In the genomic region with DNA sequence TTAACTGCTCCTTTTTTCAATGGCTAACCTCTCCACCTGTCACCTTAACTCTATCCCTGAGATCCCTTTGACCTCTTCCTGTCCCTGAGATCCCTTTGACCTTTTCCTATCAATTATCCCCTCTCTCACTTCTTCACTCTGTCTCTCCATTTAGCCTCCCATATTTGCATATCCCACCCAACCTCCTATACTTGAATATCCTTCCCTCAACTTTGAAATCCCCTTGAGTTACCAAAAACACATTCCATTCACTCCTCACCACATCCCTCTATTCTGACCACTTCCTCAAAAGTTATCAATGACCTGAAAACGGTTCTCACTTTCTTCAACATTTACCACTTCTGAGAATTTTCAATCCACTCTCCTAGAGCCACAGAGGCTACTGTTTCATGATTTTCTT, we compare ENCODE assay signal across 1 cellular context.
TF ChIP-seq lines count a peak whose summit lies in the region.

No MANE protein-coding gene starts in this region.

TF ChIP-seq in GM12878, 131 proteins besides CTCF, POLR2A, EP300 and RAD21 (continued from another document and continues in another):
- TF ChIP-seq, protein P1, sequence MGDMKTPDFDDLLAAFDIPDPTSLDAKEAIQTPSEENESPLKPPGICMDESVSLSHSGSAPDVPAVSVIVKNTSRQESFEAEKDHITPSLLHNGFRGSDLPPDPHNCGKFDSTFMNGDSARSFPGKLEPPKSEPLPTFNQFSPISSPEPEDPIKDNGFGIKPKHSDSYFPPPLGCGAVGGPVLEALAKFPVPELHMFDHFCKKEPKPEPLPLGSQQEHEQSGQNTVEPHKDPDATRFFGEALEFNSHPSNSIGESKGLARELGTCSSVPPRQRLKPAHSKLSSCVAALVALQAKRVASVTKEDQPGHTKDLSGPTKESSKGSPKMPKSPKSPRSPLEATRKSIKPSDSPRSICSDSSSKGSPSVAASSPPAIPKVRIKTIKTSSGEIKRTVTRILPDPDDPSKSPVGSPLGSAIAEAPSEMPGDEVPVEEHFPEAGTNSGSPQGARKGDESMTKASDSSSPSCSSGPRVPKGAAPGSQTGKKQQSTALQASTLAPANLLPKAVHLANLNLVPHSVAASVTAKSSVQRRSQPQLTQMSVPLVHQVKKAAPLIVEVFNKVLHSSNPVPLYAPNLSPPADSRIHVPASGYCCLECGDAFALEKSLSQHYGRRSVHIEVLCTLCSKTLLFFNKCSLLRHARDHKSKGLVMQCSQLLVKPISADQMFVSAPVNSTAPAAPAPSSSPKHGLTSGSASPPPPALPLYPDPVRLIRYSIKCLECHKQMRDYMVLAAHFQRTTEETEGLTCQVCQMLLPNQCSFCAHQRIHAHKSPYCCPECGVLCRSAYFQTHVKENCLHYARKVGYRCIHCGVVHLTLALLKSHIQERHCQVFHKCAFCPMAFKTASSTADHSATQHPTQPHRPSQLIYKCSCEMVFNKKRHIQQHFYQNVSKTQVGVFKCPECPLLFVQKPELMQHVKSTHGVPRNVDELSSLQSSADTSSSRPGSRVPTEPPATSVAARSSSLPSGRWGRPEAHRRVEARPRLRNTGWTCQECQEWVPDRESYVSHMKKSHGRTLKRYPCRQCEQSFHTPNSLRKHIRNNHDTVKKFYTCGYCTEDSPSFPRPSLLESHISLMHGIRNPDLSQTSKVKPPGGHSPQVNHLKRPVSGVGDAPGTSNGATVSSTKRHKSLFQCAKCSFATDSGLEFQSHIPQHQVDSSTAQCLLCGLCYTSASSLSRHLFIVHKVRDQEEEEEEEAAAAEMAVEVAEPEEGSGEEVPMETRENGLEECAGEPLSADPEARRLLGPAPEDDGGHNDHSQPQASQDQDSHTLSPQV (IDR thresholded peaks at IDR 0.05): no peak
- no peak for TF ChIP-seq KAT2A (conservative IDR thresholded peaks at IDR 0.05; ENCODE audit: control insufficient read depth, low read depth, low read length)
- TF ChIP-seq NFYA (IDR thresholded peaks at IDR 0.05; ENCODE audit: borderline replicate concordance, low read depth, low read length): no peak
- TF ChIP-seq LARP7 (IDR thresholded peaks at IDR 0.05): no peak
- peak; percentile 98 to 99 for TF ChIP-seq IKZF2 (IDR thresholded peaks at IDR 0.05)
- TF ChIP-seq POLR2AphosphoS5 (IDR thresholded peaks at IDR 0.05; ENCODE audit: low read length): peak; percentile 37; the same call in 1 of the 2 replicates
- TF ChIP-seq, protein P2, sequence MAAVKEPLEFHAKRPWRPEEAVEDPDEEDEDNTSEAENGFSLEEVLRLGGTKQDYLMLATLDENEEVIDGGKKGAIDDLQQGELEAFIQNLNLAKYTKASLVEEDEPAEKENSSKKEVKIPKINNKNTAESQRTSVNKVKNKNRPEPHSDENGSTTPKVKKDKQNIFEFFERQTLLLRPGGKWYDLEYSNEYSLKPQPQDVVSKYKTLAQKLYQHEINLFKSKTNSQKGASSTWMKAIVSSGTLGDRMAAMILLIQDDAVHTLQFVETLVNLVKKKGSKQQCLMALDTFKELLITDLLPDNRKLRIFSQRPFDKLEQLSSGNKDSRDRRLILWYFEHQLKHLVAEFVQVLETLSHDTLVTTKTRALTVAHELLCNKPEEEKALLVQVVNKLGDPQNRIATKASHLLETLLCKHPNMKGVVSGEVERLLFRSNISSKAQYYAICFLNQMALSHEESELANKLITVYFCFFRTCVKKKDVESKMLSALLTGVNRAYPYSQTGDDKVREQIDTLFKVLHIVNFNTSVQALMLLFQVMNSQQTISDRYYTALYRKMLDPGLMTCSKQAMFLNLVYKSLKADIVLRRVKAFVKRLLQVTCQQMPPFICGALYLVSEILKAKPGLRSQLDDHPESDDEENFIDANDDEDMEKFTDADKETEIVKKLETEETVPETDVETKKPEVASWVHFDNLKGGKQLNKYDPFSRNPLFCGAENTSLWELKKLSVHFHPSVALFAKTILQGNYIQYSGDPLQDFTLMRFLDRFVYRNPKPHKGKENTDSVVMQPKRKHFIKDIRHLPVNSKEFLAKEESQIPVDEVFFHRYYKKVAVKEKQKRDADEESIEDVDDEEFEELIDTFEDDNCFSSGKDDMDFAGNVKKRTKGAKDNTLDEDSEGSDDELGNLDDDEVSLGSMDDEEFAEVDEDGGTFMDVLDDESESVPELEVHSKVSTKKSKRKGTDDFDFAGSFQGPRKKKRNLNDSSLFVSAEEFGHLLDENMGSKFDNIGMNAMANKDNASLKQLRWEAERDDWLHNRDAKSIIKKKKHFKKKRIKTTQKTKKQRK (IDR thresholded peaks at IDR 0.05; ENCODE audit: low read depth, low read length): no peak
- no peak for TF ChIP-seq SMAD1 (IDR thresholded peaks at IDR 0.05; ENCODE audit: low read depth, partially characterized antibody)
- peak; percentile 77; the same call in 1 of the 2 replicates for TF ChIP-seq TBL1XR1 (IDR thresholded peaks at IDR 0.05; ENCODE audit: low read depth, low read length)
- no peak for TF ChIP-seq ZBED1 (IDR thresholded peaks at IDR 0.05; ENCODE audit: borderline replicate concordance)
- TF ChIP-seq ZNF24 (IDR thresholded peaks at IDR 0.05): no peak
- no peak for TF ChIP-seq PAX5 (IDR thresholded peaks at IDR 0.05; ENCODE audit: borderline replicate concordance, low read depth, low read length)
- TF ChIP-seq MXI1 (IDR thresholded peaks at IDR 0.05; ENCODE audit: low read depth, low read length): no peak
- TF ChIP-seq, protein P3, sequence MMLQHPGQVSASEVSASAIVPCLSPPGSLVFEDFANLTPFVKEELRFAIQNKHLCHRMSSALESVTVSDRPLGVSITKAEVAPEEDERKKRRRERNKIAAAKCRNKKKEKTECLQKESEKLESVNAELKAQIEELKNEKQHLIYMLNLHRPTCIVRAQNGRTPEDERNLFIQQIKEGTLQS (IDR thresholded peaks at IDR 0.05; ENCODE audit: borderline replicate concordance, extremely low read depth, low read depth, low read length): no peak
- no peak for TF ChIP-seq SUPT20H (IDR thresholded peaks at IDR 0.05; ENCODE audit: borderline replicate concordance, control insufficient read depth, low read depth, low read length)
- no peak for TF ChIP-seq MEF2B (IDR thresholded peaks at IDR 0.05; ENCODE audit: partially characterized antibody, poor library complexity, severe bottlenecking)
- no peak for TF ChIP-seq MTA3 (IDR thresholded peaks at IDR 0.05; ENCODE audit: borderline replicate concordance, low read length)
- TF ChIP-seq, protein P4, sequence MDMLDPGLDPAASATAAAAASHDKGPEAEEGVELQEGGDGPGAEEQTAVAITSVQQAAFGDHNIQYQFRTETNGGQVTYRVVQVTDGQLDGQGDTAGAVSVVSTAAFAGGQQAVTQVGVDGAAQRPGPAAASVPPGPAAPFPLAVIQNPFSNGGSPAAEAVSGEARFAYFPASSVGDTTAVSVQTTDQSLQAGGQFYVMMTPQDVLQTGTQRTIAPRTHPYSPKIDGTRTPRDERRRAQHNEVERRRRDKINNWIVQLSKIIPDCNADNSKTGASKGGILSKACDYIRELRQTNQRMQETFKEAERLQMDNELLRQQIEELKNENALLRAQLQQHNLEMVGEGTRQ (IDR thresholded peaks at IDR 0.05; ENCODE audit: borderline replicate concordance, low read depth, low read length): no peak
- TF ChIP-seq, protein P5, sequence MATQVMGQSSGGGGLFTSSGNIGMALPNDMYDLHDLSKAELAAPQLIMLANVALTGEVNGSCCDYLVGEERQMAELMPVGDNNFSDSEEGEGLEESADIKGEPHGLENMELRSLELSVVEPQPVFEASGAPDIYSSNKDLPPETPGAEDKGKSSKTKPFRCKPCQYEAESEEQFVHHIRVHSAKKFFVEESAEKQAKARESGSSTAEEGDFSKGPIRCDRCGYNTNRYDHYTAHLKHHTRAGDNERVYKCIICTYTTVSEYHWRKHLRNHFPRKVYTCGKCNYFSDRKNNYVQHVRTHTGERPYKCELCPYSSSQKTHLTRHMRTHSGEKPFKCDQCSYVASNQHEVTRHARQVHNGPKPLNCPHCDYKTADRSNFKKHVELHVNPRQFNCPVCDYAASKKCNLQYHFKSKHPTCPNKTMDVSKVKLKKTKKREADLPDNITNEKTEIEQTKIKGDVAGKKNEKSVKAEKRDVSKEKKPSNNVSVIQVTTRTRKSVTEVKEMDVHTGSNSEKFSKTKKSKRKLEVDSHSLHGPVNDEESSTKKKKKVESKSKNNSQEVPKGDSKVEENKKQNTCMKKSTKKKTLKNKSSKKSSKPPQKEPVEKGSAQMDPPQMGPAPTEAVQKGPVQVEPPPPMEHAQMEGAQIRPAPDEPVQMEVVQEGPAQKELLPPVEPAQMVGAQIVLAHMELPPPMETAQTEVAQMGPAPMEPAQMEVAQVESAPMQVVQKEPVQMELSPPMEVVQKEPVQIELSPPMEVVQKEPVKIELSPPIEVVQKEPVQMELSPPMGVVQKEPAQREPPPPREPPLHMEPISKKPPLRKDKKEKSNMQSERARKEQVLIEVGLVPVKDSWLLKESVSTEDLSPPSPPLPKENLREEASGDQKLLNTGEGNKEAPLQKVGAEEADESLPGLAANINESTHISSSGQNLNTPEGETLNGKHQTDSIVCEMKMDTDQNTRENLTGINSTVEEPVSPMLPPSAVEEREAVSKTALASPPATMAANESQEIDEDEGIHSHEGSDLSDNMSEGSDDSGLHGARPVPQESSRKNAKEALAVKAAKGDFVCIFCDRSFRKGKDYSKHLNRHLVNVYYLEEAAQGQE (IDR thresholded peaks at IDR 0.05; ENCODE audit: low read depth, low read length): no peak
- TF ChIP-seq, protein P6, sequence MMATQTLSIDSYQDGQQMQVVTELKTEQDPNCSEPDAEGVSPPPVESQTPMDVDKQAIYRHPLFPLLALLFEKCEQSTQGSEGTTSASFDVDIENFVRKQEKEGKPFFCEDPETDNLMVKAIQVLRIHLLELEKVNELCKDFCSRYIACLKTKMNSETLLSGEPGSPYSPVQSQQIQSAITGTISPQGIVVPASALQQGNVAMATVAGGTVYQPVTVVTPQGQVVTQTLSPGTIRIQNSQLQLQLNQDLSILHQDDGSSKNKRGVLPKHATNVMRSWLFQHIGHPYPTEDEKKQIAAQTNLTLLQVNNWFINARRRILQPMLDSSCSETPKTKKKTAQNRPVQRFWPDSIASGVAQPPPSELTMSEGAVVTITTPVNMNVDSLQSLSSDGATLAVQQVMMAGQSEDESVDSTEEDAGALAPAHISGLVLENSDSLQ (IDR thresholded peaks at IDR 0.05): 0 out of 2 replicates have a peak, but pooled peaks have one; percentile 9
- TF ChIP-seq EED (IDR thresholded peaks at IDR 0.05; ENCODE audit: low read depth): peak; percentile 59
- peak; percentile 94 for TF ChIP-seq IKZF1 (conservative IDR thresholded peaks at IDR 0.05)
- no peak for TF ChIP-seq JUNB (IDR thresholded peaks at IDR 0.05)
- TF ChIP-seq RCOR1 (conservative IDR thresholded peaks at IDR 0.05; ENCODE audit: low read depth, low read length): no peak
- TF ChIP-seq CBX3 (IDR thresholded peaks at IDR 0.05; ENCODE audit: borderline replicate concordance, low read depth): no peak
- TF ChIP-seq, protein P7, sequence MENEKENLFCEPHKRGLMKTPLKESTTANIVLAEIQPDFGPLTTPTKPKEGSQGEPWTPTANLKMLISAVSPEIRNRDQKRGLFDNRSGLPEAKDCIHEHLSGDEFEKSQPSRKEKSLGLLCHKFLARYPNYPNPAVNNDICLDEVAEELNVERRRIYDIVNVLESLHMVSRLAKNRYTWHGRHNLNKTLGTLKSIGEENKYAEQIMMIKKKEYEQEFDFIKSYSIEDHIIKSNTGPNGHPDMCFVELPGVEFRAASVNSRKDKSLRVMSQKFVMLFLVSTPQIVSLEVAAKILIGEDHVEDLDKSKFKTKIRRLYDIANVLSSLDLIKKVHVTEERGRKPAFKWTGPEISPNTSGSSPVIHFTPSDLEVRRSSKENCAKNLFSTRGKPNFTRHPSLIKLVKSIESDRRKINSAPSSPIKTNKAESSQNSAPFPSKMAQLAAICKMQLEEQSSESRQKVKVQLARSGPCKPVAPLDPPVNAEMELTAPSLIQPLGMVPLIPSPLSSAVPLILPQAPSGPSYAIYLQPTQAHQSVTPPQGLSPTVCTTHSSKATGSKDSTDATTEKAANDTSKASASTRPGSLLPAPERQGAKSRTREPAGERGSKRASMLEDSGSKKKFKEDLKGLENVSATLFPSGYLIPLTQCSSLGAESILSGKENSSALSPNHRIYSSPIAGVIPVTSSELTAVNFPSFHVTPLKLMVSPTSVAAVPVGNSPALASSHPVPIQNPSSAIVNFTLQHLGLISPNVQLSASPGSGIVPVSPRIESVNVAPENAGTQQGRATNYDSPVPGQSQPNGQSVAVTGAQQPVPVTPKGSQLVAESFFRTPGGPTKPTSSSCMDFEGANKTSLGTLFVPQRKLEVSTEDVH (IDR thresholded peaks at IDR 0.05; ENCODE audit: low read depth, partially characterized antibody): no peak
- TF ChIP-seq POU2F2 (IDR thresholded peaks at IDR 0.05; ENCODE audit: borderline replicate concordance, low read depth, low read length): peak; percentile 44; the same call in 1 of the 3 replicates
- TF ChIP-seq, protein P8, sequence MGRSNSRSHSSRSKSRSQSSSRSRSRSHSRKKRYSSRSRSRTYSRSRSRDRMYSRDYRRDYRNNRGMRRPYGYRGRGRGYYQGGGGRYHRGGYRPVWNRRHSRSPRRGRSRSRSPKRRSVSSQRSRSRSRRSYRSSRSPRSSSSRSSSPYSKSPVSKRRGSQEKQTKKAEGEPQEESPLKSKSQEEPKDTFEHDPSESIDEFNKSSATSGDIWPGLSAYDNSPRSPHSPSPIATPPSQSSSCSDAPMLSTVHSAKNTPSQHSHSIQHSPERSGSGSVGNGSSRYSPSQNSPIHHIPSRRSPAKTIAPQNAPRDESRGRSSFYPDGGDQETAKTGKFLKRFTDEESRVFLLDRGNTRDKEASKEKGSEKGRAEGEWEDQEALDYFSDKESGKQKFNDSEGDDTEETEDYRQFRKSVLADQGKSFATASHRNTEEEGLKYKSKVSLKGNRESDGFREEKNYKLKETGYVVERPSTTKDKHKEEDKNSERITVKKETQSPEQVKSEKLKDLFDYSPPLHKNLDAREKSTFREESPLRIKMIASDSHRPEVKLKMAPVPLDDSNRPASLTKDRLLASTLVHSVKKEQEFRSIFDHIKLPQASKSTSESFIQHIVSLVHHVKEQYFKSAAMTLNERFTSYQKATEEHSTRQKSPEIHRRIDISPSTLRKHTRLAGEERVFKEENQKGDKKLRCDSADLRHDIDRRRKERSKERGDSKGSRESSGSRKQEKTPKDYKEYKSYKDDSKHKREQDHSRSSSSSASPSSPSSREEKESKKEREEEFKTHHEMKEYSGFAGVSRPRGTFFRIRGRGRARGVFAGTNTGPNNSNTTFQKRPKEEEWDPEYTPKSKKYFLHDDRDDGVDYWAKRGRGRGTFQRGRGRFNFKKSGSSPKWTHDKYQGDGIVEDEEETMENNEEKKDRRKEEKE (IDR thresholded peaks at IDR 0.05): no peak
- TF ChIP-seq NRF1 (conservative IDR thresholded peaks at IDR 0.05; ENCODE audit: low read depth, low read length): no peak
